Comparison of ENCODE assay signal across 11 cellular contexts in genomic region chr3:186432189-186432588, GRCh38.
A peak's percentile ranks its signal among the peaks of the same experiment; 100 is the strongest.
DNase-seq lines count a peak whose midpoint lies in the region; TF ChIP-seq lines count a peak whose summit lies in the region.
"Had no signal": no experiment of that assay in that cellular context is flagged by ENCODE, and none has a peak within 500 bp of the region (broad histone marks: within the 10 kb centered on the region; RNA-seq: fewer than 3 reads in every experiment).

No MANE protein-coding gene starts in this region.

- in situ Hi-C loops in Caki2 (cut with HindIII; ENCODE audit: low pct_unique_long_range_greater_than_20kb, low sequenced_read_pairs): no loop called here

- H3K27me3 Mint-ChIP-seq in activated T-helper 1 cell treated with anti-CD3 and anti-CD28 coated beads, Interleukin-12 subunit alpha, Interleukin-12 subunit beta, Interleukin-2, Interleukin-4 antibody, amounts not matched to agents 30 ng/mL and 10 ng/mL and 1 ng/mL, durations not matched to agents 14 hours and 24 hours and 36 hours (ENCODE audit: insufficient read depth): peaks cover 11% of the 10 kb centered on the region

- TF ChIP-seq CTCF in GM20000 (IDR thresholded peaks at IDR 0.05; ENCODE audit: extremely low read depth, missing control alignments): no peak

- no peak overlapping the region for H3K4me3 Mint-ChIP-seq in activated T-helper 1 cell treated with anti-CD3 and anti-CD28 coated beads, Interleukin-12 subunit alpha, Interleukin-12 subunit beta, Interleukin-2, Interleukin-4 antibody, amounts not matched to agents 30 ng/mL and 10 ng/mL and 1 ng/mL, durations not matched to agents 14 hours and 24 hours and 36 hours

- H3K27ac Mint-ChIP-seq in activated T-helper 1 cell treated with anti-CD3 and anti-CD28 coated beads, Interleukin-12 subunit alpha, Interleukin-12 subunit beta, Interleukin-2, Interleukin-4 antibody, amounts not matched to agents 30 ng/mL and 10 ng/mL and 1 ng/mL, durations not matched to agents 14 hours and 24 hours and 36 hours: no peak overlapping the region

- H3K9me3 Mint-ChIP-seq in activated T-helper 1 cell treated with anti-CD3 and anti-CD28 coated beads, Interleukin-12 subunit alpha, Interleukin-12 subunit beta, Interleukin-2, Interleukin-4 antibody, amounts not matched to agents 30 ng/mL and 10 ng/mL and 1 ng/mL, durations not matched to agents 14 hours and 24 hours and 36 hours: no peaks in the 10 kb centered on the region

- no peaks in the 10 kb centered on the region for H3K4me1 Mint-ChIP-seq in activated T-helper 1 cell treated with anti-CD3 and anti-CD28 coated beads, Interleukin-12 subunit alpha, Interleukin-12 subunit beta, Interleukin-2, Interleukin-4 antibody, amounts not matched to agents 30 ng/mL and 10 ng/mL and 1 ng/mL, durations not matched to agents 14 hours and 24 hours and 36 hours (ENCODE audit: low read depth)

- intact Hi-C loops in activated T-helper 1 cell treated with anti-CD3 and anti-CD28 coated beads, Interleukin-12 subunit alpha, Interleukin-12 subunit beta, Interleukin-2, Interleukin-4 antibody, amounts not matched to agents 30 ng/mL and 10 ng/mL and 1 ng/mL, durations not matched to agents 14 hours and 24 hours and 36 hours (cut with micrococcal nuclease): no loop called here

- DNase-seq in Caki2 (ENCODE audit: low read depth): peak; percentile 72
- peak; percentile 38 for DNase-seq in GM20000 (ENCODE audit: low spot score)
- peak; percentile 33 for DNase-seq in T1000 (lab: John Stamatoyannopoulos, UW)
- DNase-seq in kidney glomerular epithelial cell (lab: John Stamatoyannopoulos, UW): peak; percentile 2
- no peak for DNase-seq in activated T-helper 1 cell treated with anti-CD3 and anti-CD28 coated beads, Interleukin-12 subunit alpha, Interleukin-12 subunit beta, Interleukin-2, Interleukin-4 antibody, amounts not matched to agents 30 ng/mL and 10 ng/mL and 1 ng/mL, durations not matched to agents 14 hours and 24 hours and 36 hours (ENCODE audit: low spot score)
- no peak for DNase-seq in SKM-1 (lab: John Stamatoyannopoulos, UW; ENCODE audit: unreplicated experiment)
- DNase-seq in KG1 (lab: John Stamatoyannopoulos, UW): no peak
- DNase-seq: activated CD8-positive, alpha-beta memory T cell treated with anti-CD3 and anti-CD28 coated beads, Interleukin-2, amount 50 U/mL, for 4 hours; KBM-7; NCI-H748 treated with DMSO at 0.1 percent for 48 hours; sigmoid colon had no signal

- no peaks in the 10 kb centered on the region for H3K36me3 Mint-ChIP-seq in activated T-helper 1 cell treated with anti-CD3 and anti-CD28 coated beads, Interleukin-12 subunit alpha, Interleukin-12 subunit beta, Interleukin-2, Interleukin-4 antibody, amounts not matched to agents 30 ng/mL and 10 ng/mL and 1 ng/mL, durations not matched to agents 14 hours and 24 hours and 36 hours (ENCODE audit: low read depth)

Comparison
In these comparisons a context has a peak if more than half of its experiments do, and no peak if none do; other contexts are left out.
1. DNase-seq: peak in Caki2 (single experiment), GM20000 (single experiment), T1000 (single experiment) and kidney glomerular epithelial cell (single experiment); none in activated T-helper 1 cell treated with anti-CD3 and anti-CD28 coated beads, Interleukin-12 subunit alpha, Interleukin-12 subunit beta, Interleukin-2, Interleukin-4 antibody, amounts not matched to agents 30 ng/mL and 10 ng/mL and 1 ng/mL, durations not matched to agents 14 hours and 24 hours and 36 hours (single experiment), SKM-1 (single experiment) and KG1 (single experiment).